15 cellular contexts compared by ENCODE assay signal in the genomic region with DNA sequence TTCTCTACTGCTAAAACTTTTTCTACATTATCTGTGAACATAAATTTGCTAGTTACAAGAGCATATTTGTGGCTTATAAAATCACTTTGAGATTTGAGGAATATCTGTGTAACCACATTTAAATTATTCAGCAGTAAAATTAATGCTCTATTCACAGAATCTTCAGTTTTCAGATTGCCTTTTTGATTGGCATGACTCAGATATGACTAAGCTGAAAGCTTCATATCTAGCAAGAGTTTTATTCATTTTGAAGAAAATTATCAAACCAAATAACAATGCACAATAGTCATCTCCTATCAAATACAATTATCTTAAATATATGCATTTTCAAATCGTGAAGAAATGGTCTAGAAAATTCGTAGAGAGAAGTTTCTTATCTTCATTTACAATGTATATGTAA.
DNase-seq lines count a peak whose midpoint lies in the region; ATAC-seq and TF ChIP-seq lines count a peak whose summit lies in the region.
"Had no signal": no experiment of that assay in that cellular context is flagged by ENCODE, and none has a peak within 500 bp of the region (broad histone marks: within the 10 kb centered on the region; RNA-seq: fewer than 3 reads in every experiment).

No MANE protein-coding gene starts in this region.

- no peak overlapping the region for H2AK9ac ChIP-seq in IMR-90 (replicated peaks; ENCODE audit: low read depth, low read length, poor library complexity)

- H3K9ac ChIP-seq in IMR-90 (ENCODE audit: low read depth, low read length), result no peak overlapping the region
- H3K9ac ChIP-seq: BLaER1 treated with 17β-estradiol and CSF1 and Interleukin-3, amounts not matched to agents 10 nM and 100 nM; GM23248 had no signal

- H3K79me1 ChIP-seq in IMR-90 (ENCODE audit: low read depth in 1 of 2, low read length in 2 of 2), result no peaks in the 10 kb centered on the region

- no TSS peak for BruUV-seq in IMR-90 (replicated peaks; lab: Mats Ljungman, UMichigan)

- no peak overlapping the region for H3K56ac ChIP-seq in IMR-90 (ENCODE audit: extremely low read depth, insufficient read depth, low read length)

- no CpG with 5 or more reads among the region's 2 CpGs for WGBS in IMR-90 (ENCODE audit: extremely low coverage in 2 of 2, insufficient read length in 1 of 2), 2 experiments

- intact Hi-C loops in IMR-90 (cut with micrococcal nuclease) (no loop called here), vagina (cut with DNase I) (no loop called here)

- H3K14ac ChIP-seq in IMR-90 (replicated peaks; ENCODE audit: low read depth, low read length), result no peak overlapping the region

- H3K27me3 ChIP-seq in IMR-90 (ENCODE audit: control insufficient read depth, insufficient read depth, low read length) (no peaks in the 10 kb centered on the region), foreskin keratinocyte (no peaks in the 10 kb centered on the region), vagina (no peaks in the 10 kb centered on the region)
- H3K27me3 ChIP-seq in effector memory CD4-positive, alpha-beta T cell (replicated peaks; ENCODE audit: control insufficient read depth, insufficient read depth, low read length, poor library complexity, severe bottlenecking), result no peaks in the 10 kb centered on the region
- H3K27me3 ChIP-seq: BLaER1 treated with 17β-estradiol and CSF1 and Interleukin-3, amounts not matched to agents 10 nM and 100 nM had no signal

- H3K18ac ChIP-seq in IMR-90 (ENCODE audit: low read depth, low read length), result no peak overlapping the region

- DNase-seq in EH (ENCODE audit: low read depth) (peak; percentile 59), IMR-90 (peak; percentile 22), foreskin keratinocyte (peak; percentile 5 to 33), vagina (ENCODE audit: extremely low spot score in 2 of 2) (no peak), NCI-H1417 (lab: John Stamatoyannopoulos, UW) (no peak)
- DNase-seq in effector memory CD4-positive, alpha-beta T cell, result no peak
- DNase-seq in activated naive CD8-positive, alpha-beta T cell treated with anti-CD3 and anti-CD28 coated beads, Interleukin-2, amount 50 U/mL, for 24 hours, result no peak
- DNase-seq: ACHN; CD4-positive, CD25-positive, alpha-beta regulatory T cell; DMS153; DMS79 treated with DMSO at 0.1 percent for 48 hours; GM23248 had no signal

- no peak overlapping the region for H2AFZ ChIP-seq in IMR-90 (replicated peaks; ENCODE audit: low read length, poor library complexity)
- H2AFZ ChIP-seq: GM23248 had no signal

- TF ChIP-seq CTCF in IMR-90 (conservative IDR thresholded peaks at IDR 0.05; ENCODE audit: low read depth, low read length) (no peak), foreskin keratinocyte (conservative IDR thresholded peaks at IDR 0.05) (no peak), vagina (IDR thresholded peaks at IDR 0.05) (no peak)

- no peak overlapping the region for H3K4ac ChIP-seq in IMR-90 (ENCODE audit: low read depth, low read length)

- H3K9me3 ChIP-seq in IMR-90 (ENCODE audit: control insufficient read depth, insufficient read depth, low read length) (no peaks in the 10 kb centered on the region), vagina (no peaks in the 10 kb centered on the region)
- no peaks in the 10 kb centered on the region for H3K9me3 ChIP-seq in effector memory CD4-positive, alpha-beta T cell (ENCODE audit: control insufficient read depth, low read length)
- H3K9me3 ChIP-seq: BLaER1 treated with 17β-estradiol and CSF1 and Interleukin-3, amounts not matched to agents 10 nM and 100 nM had no signal

- ATAC-seq in IMR-90 (ENCODE audit: low read depth) (no peak), SK-N-SH treated with all-trans-retinoic acid at 6 μM for 48 hours (peak; percentile 51), foreskin keratinocyte (peak; percentile 40)
- no peak for ATAC-seq in activated naive CD8-positive, alpha-beta T cell treated with anti-CD3 and anti-CD28 coated beads, Interleukin-2, amount 50 U/mL, for 24 hours

- H2BK120ac ChIP-seq in IMR-90 (ENCODE audit: low read depth, low read length), result no peak overlapping the region

- H3K4me3 ChIP-seq in IMR-90 (ENCODE audit: insufficient read depth, low read depth, low read length) (no peak overlapping the region), vagina (no peak overlapping the region)
- H3K4me3 ChIP-seq in effector memory CD4-positive, alpha-beta T cell (ENCODE audit: insufficient read depth, low read depth, low read length, poor library complexity, severe bottlenecking), result no peak overlapping the region
- H3K4me3 ChIP-seq: BLaER1 treated with 17β-estradiol and CSF1 and Interleukin-3, amounts not matched to agents 10 nM and 100 nM; GM23248 had no signal

- no peak overlapping the region for H3K23ac ChIP-seq in IMR-90 (ENCODE audit: low read depth, low read length)

- no peak overlapping the region for H3K27ac Mint-ChIP-seq in activated naive CD8-positive, alpha-beta T cell treated with anti-CD3 and anti-CD28 coated beads, Interleukin-2, amount 50 U/mL, for 24 hours
- H3K27ac Mint-ChIP-seq: CD4-positive, CD25-positive, alpha-beta regulatory T cell; IgD-negative memory B cell had no signal

- H3K36me3 ChIP-seq in IMR-90 (ENCODE audit: control insufficient read depth, insufficient read depth, low read length) (no peaks in the 10 kb centered on the region), vagina (no peaks in the 10 kb centered on the region)
- H3K36me3 ChIP-seq in effector memory CD4-positive, alpha-beta T cell (ENCODE audit: control insufficient read depth, insufficient read depth, low read length), result no peaks in the 10 kb centered on the region
- H3K36me3 ChIP-seq: BLaER1 treated with 17β-estradiol and CSF1 and Interleukin-3, amounts not matched to agents 10 nM and 100 nM had no signal

- no peaks in the 10 kb centered on the region for H3K9me1 ChIP-seq in IMR-90 (ENCODE audit: insufficient read depth, low read length)

- no peaks in the 10 kb centered on the region for H4K20me1 ChIP-seq in IMR-90 (ENCODE audit: insufficient read depth, low read length)
- H4K20me1 ChIP-seq: BLaER1 treated with 17β-estradiol and CSF1 and Interleukin-3, amounts not matched to agents 10 nM and 100 nM had no signal

- no peak overlapping the region for H3K4me2 ChIP-seq in IMR-90 (ENCODE audit: low read depth, low read length)
- H3K4me2 ChIP-seq: BLaER1 treated with 17β-estradiol and CSF1 and Interleukin-3, amounts not matched to agents 10 nM and 100 nM had no signal

- POLR2A ChIA-PET in IMR-90 (lab: Charles Lee; ENCODE audit: unreplicated experiment), result no interaction called here

- peaks cover 5% of the 10 kb centered on the region for H3K9me3 Mint-ChIP-seq in activated naive CD8-positive, alpha-beta T cell treated with anti-CD3 and anti-CD28 coated beads, Interleukin-2, amount 50 U/mL, for 24 hours

- no peak overlapping the region for H2BK15ac ChIP-seq in IMR-90 (ENCODE audit: low read depth, low read length)

- CTCF ChIA-PET in IMR-90 (lab: Yijun Ruan, JAX), result no interaction called here

- no peak for TF ChIP-seq RAD21 in IMR-90 (IDR thresholded peaks at IDR 0.05; ENCODE audit: low read length)

- no peak overlapping the region for H4K5ac ChIP-seq in IMR-90 (ENCODE audit: low read depth, low read length)

- H3K4me3 Mint-ChIP-seq in activated naive CD8-positive, alpha-beta T cell treated with anti-CD3 and anti-CD28 coated beads, Interleukin-2, amount 50 U/mL, for 24 hours, result no peak overlapping the region
- H3K4me3 Mint-ChIP-seq: CD4-positive, CD25-positive, alpha-beta regulatory T cell; IgD-negative memory B cell had no signal

- dilution Hi-C loops in IMR-90 (cut with HindIII; ENCODE audit: low sequenced_read_pairs, unreplicated experiment), result no loop called here

- no peak overlapping the region for H2AK5ac ChIP-seq in IMR-90 (ENCODE audit: low read depth, low read length)

- no peak overlapping the region for H2BK5ac ChIP-seq in IMR-90 (ENCODE audit: low read depth, low read length, poor library complexity, severe bottlenecking)

- H2BK20ac ChIP-seq in IMR-90 (ENCODE audit: low read depth, low read length), result no peak overlapping the region

- H4K91ac ChIP-seq in IMR-90 (ENCODE audit: insufficient read depth, low read depth, low read length), result no peak overlapping the region

- in situ Hi-C loops in IMR-90 (cut with MboI; ENCODE audit: low sequenced_read_pairs), result no loop called here

- H3K27me3 Mint-ChIP-seq in activated naive CD8-positive, alpha-beta T cell treated with anti-CD3 and anti-CD28 coated beads, Interleukin-2, amount 50 U/mL, for 24 hours, result peaks cover 2% of the 10 kb centered on the region
- H3K27me3 Mint-ChIP-seq: CD4-positive, CD25-positive, alpha-beta regulatory T cell had no signal

- H3K36me3 Mint-ChIP-seq in activated naive CD8-positive, alpha-beta T cell treated with anti-CD3 and anti-CD28 coated beads, Interleukin-2, amount 50 U/mL, for 24 hours (ENCODE audit: low read depth), result no peaks in the 10 kb centered on the region
- H3K36me3 Mint-ChIP-seq: CD4-positive, CD25-positive, alpha-beta regulatory T cell; IgD-negative memory B cell had no signal

- TF ChIP-seq POLR2A in IMR-90 (IDR thresholded peaks at IDR 0.05; ENCODE audit: low read depth, low read length) (no peak), vagina (IDR thresholded peaks at IDR 0.05) (no peak)

- H3K27ac ChIP-seq in IMR-90 (ENCODE audit: insufficient read depth, low read length) (no peak overlapping the region), foreskin keratinocyte (no peak overlapping the region), vagina (no peak overlapping the region)
- H3K27ac ChIP-seq in effector memory CD4-positive, alpha-beta T cell (ENCODE audit: insufficient read depth, low read length, poor library complexity, severe bottlenecking), result no peak overlapping the region
- H3K27ac ChIP-seq: BLaER1 treated with 17β-estradiol and CSF1 and Interleukin-3, amounts not matched to agents 10 nM and 100 nM; GM23248 had no signal

- H3K4me1 ChIP-seq in IMR-90 (ENCODE audit: control insufficient read depth, insufficient read depth, low read length) (no peaks in the 10 kb centered on the region), foreskin keratinocyte (peaks cover 5% of the 10 kb centered on the region), vagina (no peaks in the 10 kb centered on the region)
- no peaks in the 10 kb centered on the region for H3K4me1 ChIP-seq in effector memory CD4-positive, alpha-beta T cell (ENCODE audit: control insufficient read depth, insufficient read depth, low read length, poor library complexity, severe bottlenecking)
- H3K4me1 ChIP-seq: BLaER1 treated with 17β-estradiol and CSF1 and Interleukin-3, amounts not matched to agents 10 nM and 100 nM had no signal

- H4K8ac ChIP-seq in IMR-90 (ENCODE audit: low read depth in 2 of 2, low read length in 2 of 2), result no peak overlapping the region

- H3K4me1 Mint-ChIP-seq in activated naive CD8-positive, alpha-beta T cell treated with anti-CD3 and anti-CD28 coated beads, Interleukin-2, amount 50 U/mL, for 24 hours, result no peaks in the 10 kb centered on the region
- H3K4me1 Mint-ChIP-seq: CD4-positive, CD25-positive, alpha-beta regulatory T cell; IgD-negative memory B cell had no signal

TF ChIP-seq in IMR-90, 13 proteins besides CTCF, POLR2A, EP300 and RAD21 (continues in another document):
- no peak for TF ChIP-seq CEBPB (IDR thresholded peaks at IDR 0.05; ENCODE audit: low read depth, low read length)
- no peak for TF ChIP-seq MAFK (IDR thresholded peaks at IDR 0.05; ENCODE audit: low read depth, low read length)

TF ChIP-seq in SK-N-SH treated with all-trans-retinoic acid at 6 μM for 48 hours, 23 proteins besides CTCF, POLR2A, EP300 and RAD21 (continues in another document):
- no peak for TF ChIP-seq ZNF70 (CRISPR knock-in tag; IDR thresholded peaks at IDR 0.05)
- no peak for TF ChIP-seq ARNTL (CRISPR knock-in tag; IDR thresholded peaks at IDR 0.05; ENCODE audit: borderline replicate concordance, low read depth)
- TF ChIP-seq SNAI2 (CRISPR knock-in tag; IDR thresholded peaks at IDR 0.05), result no peak

Comparison
In these comparisons a context has a peak if more than half of its experiments do, and no peak if none do; other contexts are left out.
1. DNase-seq: peak in EH (single experiment), IMR-90 (single experiment) and foreskin keratinocyte (2 of 2); none in effector memory CD4-positive, alpha-beta T cell (0 of 3), vagina (0 of 2), NCI-H1417 (0 of 3) and activated naive CD8-positive, alpha-beta T cell treated with anti-CD3 and anti-CD28 coated beads, Interleukin-2, amount 50 U/mL, for 24 hours (single experiment).
2. ATAC-seq: peak in SK-N-SH treated with all-trans-retinoic acid at 6 μM for 48 hours (single experiment) and foreskin keratinocyte (single experiment); none in IMR-90 (single experiment) and activated naive CD8-positive, alpha-beta T cell treated with anti-CD3 and anti-CD28 coated beads, Interleukin-2, amount 50 U/mL, for 24 hours (single experiment).